9 cellular contexts compared by ENCODE assay signal in the genomic region with DNA sequence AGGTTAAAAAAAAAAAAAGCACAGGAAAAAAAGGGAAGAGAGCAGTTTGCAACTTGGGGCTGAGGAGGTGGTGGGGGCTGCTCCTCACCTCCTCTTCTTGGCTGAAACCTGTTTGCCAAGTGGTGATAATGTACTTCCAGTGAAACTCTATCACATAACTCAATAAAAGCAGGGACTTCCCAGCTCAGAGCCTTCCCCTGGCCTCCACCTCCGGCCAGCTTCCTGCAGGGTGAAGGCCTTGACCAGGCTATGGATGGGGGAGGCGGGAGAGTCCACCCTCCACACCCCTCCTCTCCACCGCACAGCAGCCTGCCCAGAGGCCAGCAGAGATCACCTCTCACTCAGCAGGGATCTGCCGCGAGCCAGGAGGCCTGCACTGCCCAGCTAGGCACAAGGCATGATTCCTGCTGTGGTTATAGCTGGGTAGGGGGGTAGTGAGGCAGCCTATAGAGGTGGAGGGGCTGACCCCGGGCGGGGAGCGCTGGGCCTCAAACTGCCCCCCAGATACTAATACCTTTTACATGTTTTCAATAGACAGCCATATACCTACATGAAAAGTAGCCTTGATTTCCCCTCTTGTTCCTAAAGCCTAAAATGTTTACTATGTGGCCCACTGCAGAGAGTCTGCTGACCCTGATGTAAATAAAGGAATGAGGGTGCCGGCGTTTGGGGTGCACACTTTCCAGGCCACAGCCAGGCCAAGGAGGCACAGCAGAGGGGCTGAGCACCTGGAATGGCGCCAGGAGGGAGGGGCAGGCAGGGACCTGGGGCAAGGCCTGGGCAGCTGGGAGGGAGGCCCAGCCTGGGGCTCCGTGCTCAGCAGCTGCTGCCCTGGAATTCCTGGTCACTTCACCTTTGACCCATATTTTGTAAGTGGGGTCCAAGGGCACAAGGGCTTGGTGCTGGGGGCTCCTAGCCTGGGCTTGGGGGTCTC.
DNase-seq lines count a peak whose midpoint lies in the region; ATAC-seq and TF ChIP-seq lines count a peak whose summit lies in the region.
"Had no signal": no experiment of that assay in that cellular context is flagged by ENCODE, and none has a peak within 500 bp of the region (broad histone marks: within the 10 kb centered on the region; RNA-seq: fewer than 3 reads in every experiment).

No MANE protein-coding gene starts in this region.

- CTCF ChIA-PET in RWPE1 (lab: Yijun Ruan, JAX) = interaction anchor here (0.5 to 0.8 kb wide), 2 partner anchors 24 to 35 kb away, joined by 3 to 4 read pairs; no protein-coding TSS in a partner anchor

- H3K36me3 ChIP-seq in parathyroid adenoma (ENCODE audit: control insufficient read depth, insufficient read depth, low read length) = no peaks in the 10 kb centered on the region

- DNase-seq in ELF-1 (ENCODE audit: low read depth, low spot score) (peak; percentile 69), RWPE1 (ENCODE audit: low spot score) (no peak), glomerular visceral epithelial cell (ENCODE audit: extremely low spot score) (peak; percentile 83), OCI-M1 (lab: John Stamatoyannopoulos, UW) (no peak)
- DNase-seq in activated CD4-positive, alpha-beta T cell treated with anti-CD3 and anti-CD28 coated beads for 1 hour = no peak
- DNase-seq: NCI-H82 had no signal

- peak overlapping the region; percentile 37 for H3K4me2 ChIP-seq in parathyroid adenoma (ENCODE audit: low read length)

- POLR2A ChIA-PET in RWPE1 (lab: Yijun Ruan, JAX; ENCODE audit: low non-redundant PET) = no interaction called here

- H3K4me1 ChIP-seq in parathyroid adenoma = peaks cover 43% of the 10 kb centered on the region

- no peak for ATAC-seq in GM18520 (IDR thresholded peaks at IDR 0.05; ENCODE audit: unreplicated experiment)
- ATAC-seq in HG03457 (IDR thresholded peaks at IDR 0.05; ENCODE audit: unreplicated experiment) = no peak

- TF ChIP-seq CTCF in RWPE1 (conservative IDR thresholded peaks at IDR 0.05; ENCODE audit: low read depth) = no peak
- TF ChIP-seq CTCF in parathyroid adenoma (IDR thresholded peaks at IDR 0.05) = no peak

- H3K9ac ChIP-seq in parathyroid adenoma = no peak overlapping the region

- H3K27ac ChIP-seq in RWPE1 (peak overlapping the region; percentile 46), parathyroid adenoma (peak overlapping the region; percentile 58)

- no peaks in the 10 kb centered on the region for H3K9me3 ChIP-seq in parathyroid adenoma (ENCODE audit: control insufficient read depth, low read length)

- H3K79me2 ChIP-seq in parathyroid adenoma = peaks cover 89% of the 10 kb centered on the region

- H2AFZ ChIP-seq in parathyroid adenoma = no peak overlapping the region

- H3K27me3 ChIP-seq in parathyroid adenoma (ENCODE audit: control insufficient read depth, insufficient read depth, low read length) = no peaks in the 10 kb centered on the region

- peak overlapping the region; percentile 5 for H3K4me3 ChIP-seq in parathyroid adenoma (ENCODE audit: low read depth, low read length)

Comparison
In these comparisons a context has a peak if more than half of its experiments do, and no peak if none do; other contexts are left out.
1. DNase-seq: peak in ELF-1 (single experiment) and glomerular visceral epithelial cell (single experiment); none in RWPE1 (single experiment), OCI-M1 (single experiment) and activated CD4-positive, alpha-beta T cell treated with anti-CD3 and anti-CD28 coated beads for 1 hour (single experiment).